9 cellular contexts compared by ENCODE assay signal in the genomic region with DNA sequence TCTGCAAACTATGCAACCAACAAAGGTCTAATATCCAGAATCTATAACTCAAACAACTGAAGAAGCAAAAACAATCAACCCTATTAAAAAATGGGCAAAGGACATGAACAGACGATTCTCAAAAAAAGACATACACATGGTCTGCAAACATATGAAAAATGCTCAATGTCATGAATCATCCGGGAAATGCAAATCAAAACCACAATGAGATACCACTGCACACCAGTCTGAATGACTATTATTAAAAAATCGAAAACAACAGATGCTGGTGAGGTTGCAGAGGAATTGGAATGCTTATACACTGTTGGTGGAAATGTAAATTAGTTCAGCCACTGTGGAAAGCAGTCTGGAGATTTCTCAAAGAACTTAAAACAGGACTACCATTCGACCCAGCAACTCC. TPM values are rescaled to one million over a fixed set of nuclear protein-coding genes. Genes with fewer than 3 reads are reported as not detected.
"Had no signal": no experiment of that assay in that cellular context is flagged by ENCODE, and none has a peak within 500 bp of the region (broad histone marks: within the 10 kb centered on the region; RNA-seq: fewer than 3 reads in every experiment).

No MANE protein-coding gene starts in this region.

RNA-seq across cellular contexts. Expression of a gene that starts 12.1 kb away (rescaled TPM):
- total RNA-seq: dermis blood vessel endothelial cell, left cardiac atrium, left ventricle myocardium inferior, lower lobe of right lung, right atrium auricular region, thoracic aorta, transverse colon had no signal
- polyA plus RNA-seq: immature natural killer cell, stomach had no signal
